In the genomic region with DNA sequence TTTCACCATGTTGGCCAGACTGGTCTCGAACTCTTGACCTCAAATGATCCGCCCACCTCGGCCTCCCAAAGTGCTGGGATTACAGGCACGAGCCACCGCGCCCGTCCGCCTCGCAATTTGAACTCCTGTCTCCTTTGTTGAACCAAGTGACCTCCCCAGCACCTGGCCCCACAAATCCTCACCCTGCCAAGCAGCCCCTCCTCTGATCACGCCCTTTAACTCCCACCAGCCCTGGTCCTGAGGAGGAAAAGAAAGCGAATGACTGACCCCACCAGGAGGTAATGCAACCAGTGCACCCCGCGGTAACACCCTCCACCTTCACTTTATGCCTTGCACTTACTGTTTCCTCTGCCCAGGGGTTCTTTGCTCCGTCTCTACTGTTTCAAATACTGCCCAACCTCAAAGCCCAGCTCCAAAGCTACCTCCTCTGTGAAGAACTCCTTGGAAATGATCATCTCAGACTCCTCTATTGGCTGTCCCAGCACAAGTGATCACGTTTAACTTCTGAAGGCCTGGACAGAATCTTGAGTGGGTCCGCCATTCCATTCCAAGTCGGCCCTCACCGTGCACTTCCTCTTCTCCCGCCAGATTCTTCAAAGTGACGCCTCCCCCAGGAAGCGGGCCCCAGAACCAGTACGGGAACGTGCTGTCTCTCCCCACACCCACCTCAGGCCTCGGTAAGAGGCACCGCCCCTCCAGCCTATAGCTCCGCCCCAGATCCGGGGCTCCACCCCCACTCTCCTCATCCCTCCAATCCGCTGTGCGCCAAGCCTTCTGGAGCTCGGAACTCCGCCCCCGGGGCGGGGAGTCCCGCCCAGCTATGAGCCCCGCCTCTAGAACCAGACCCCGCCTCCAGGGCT, we compare ENCODE assay signal across 8 cellular contexts. TPM values are rescaled to one million over a fixed set of nuclear protein-coding genes. Genes with fewer than 3 reads are reported as not detected.
DNase-seq lines count a peak whose midpoint lies in the region; ATAC-seq, FAIRE-seq and TF ChIP-seq lines count a peak whose summit lies in the region.

No MANE protein-coding gene starts in this region.

- peaks cover 18% of the 10 kb centered on the region for H3K4me1 Mint-ChIP-seq in CD14-positive monocyte
- H3K4me1 Mint-ChIP-seq in activated B cell treated with CpG ODN at 0.5 μM for 24 hours: peaks cover 59% of the 10 kb centered on the region
- peaks cover 12% of the 10 kb centered on the region for H3K4me1 Mint-ChIP-seq in type B pancreatic cell (ENCODE audit: unreplicated experiment)

- POLR2A ChIA-PET in activated B cell treated with CpG ODN at 0.5 μM for 24 hours (lab: Charles Lee): interaction anchor here (0.7 to 12.8 kb wide), 11 partner anchors 9 to 114 kb away, joined by 3 to 192 read pairs (median 4); a partner anchor contains a TSS

- H3K9me3 ChIP-seq in Karpas-422 (ENCODE audit: low read length): no peaks in the 10 kb centered on the region

- H3K9me3 Mint-ChIP-seq in CD14-positive monocyte: peaks cover 0 to 5% (median 0%) of the 10 kb centered on the region in 7 donors
- H3K9me3 Mint-ChIP-seq in activated B cell treated with CpG ODN at 0.5 μM for 24 hours: no peaks in the 10 kb centered on the region
- peaks cover 5% of the 10 kb centered on the region for H3K9me3 Mint-ChIP-seq in type B pancreatic cell

- peaks cover 15% of the 10 kb centered on the region for H3K4me1 ChIP-seq in Karpas-422 (ENCODE audit: low read length)

- peak overlapping the region; percentile 82 to 86 for H3K4me3 Mint-ChIP-seq in CD14-positive monocyte
- H3K4me3 Mint-ChIP-seq in activated B cell treated with CpG ODN at 0.5 μM for 24 hours: peak overlapping the region; percentile 67
- H3K4me3 Mint-ChIP-seq in type B pancreatic cell: no peak overlapping the region

- FAIRE-seq in bronchial epithelial cell (lab: Jason Lieb, UNC): no peak

- ATAC-seq in activated B cell treated with CpG ODN at 0.5 μM for 24 hours (ENCODE audit: low read depth): peak; percentile 92

- H3K9ac ChIP-seq in Karpas-422 (ENCODE audit: low read length): no peak overlapping the region

- CTCF ChIA-PET in activated B cell treated with CpG ODN at 0.5 μM for 24 hours (lab: Charles Lee): interaction anchor here (0.9 to 7.4 kb wide), 3 partner anchors 8 to 13 kb away, joined by 6 to 51 read pairs (median 8); no protein-coding TSS in a partner anchor

- H3K9me2 ChIP-seq in Karpas-422 (replicated peaks; ENCODE audit: insufficient read depth, low read length): no peaks in the 10 kb centered on the region

- H3K4me2 ChIP-seq in Karpas-422 (ENCODE audit: low read depth, low read length, poor library complexity, severe bottlenecking): no peak overlapping the region

- peaks cover 27% of the 10 kb centered on the region for H3K36me3 ChIP-seq in Karpas-422 (ENCODE audit: insufficient read depth, low read length)
- no peaks in the 10 kb centered on the region for H3K36me3 ChIP-seq in bronchial epithelial cell (ENCODE audit: control insufficient read depth, insufficient read depth, low read length)

- no peak overlapping the region for H2AFZ ChIP-seq in Karpas-422 (ENCODE audit: low read length)

- intact Hi-C loops in CD14-positive monocyte (cut with micrococcal nuclease): no loop called here
- intact Hi-C loops in activated B cell treated with CpG ODN at 0.5 μM for 24 hours (cut with micrococcal nuclease): loop anchor here (1.0 kb wide), 1 partner anchor 12 kb away; no protein-coding TSS in a partner anchor

- DNase-seq in CD14-positive monocyte (ENCODE audit: low spot score) (peak; percentile 94), GM20000 (ENCODE audit: low spot score) (peak; percentile 91), Karpas-422 (peak; percentile 97), activated B cell treated with CpG ODN at 0.5 μM for 24 hours (peak; percentile 74), bronchial epithelial cell (ENCODE audit: low read depth) (peak; percentile 61), islet precursor cell (peak; percentile 73), type B pancreatic cell (ENCODE audit: extremely low spot score, unreplicated experiment) (no peak)
- peak; percentile 93 for DNase-seq in stimulated activated CD4-positive, alpha-beta T cell treated with anti-CD3 and anti-CD28 coated beads, Interleukin-1b, Interleukin-23, amount 100 ng/mL, for 48 hours

- H3K27me3 ChIP-seq in Karpas-422 (ENCODE audit: low read length) (no peaks in the 10 kb centered on the region), bronchial epithelial cell (ENCODE audit: control insufficient read depth, insufficient read depth, low read length) (no peaks in the 10 kb centered on the region)

- H3K36me3 Mint-ChIP-seq in CD14-positive monocyte: no peaks in the 10 kb centered on the region
- H3K36me3 Mint-ChIP-seq in activated B cell treated with CpG ODN at 0.5 μM for 24 hours (ENCODE audit: low read depth): peaks cover 70% of the 10 kb centered on the region
- no peaks in the 10 kb centered on the region for H3K36me3 Mint-ChIP-seq in type B pancreatic cell

- TF ChIP-seq CTCF in CD14-positive monocyte (IDR thresholded peaks at IDR 0.05) (no peak), GM20000 (IDR thresholded peaks at IDR 0.05; ENCODE audit: extremely low read depth, missing control alignments) (no peak), activated B cell treated with CpG ODN at 0.5 μM for 24 hours (IDR thresholded peaks at IDR 0.05) (no peak), bronchial epithelial cell (IDR thresholded peaks at IDR 0.05; ENCODE audit: insufficient read depth, low read length, severe bottlenecking) (no peak), type B pancreatic cell (conservative IDR thresholded peaks at IDR 0.05) (no peak)

- H3K27ac Mint-ChIP-seq in CD14-positive monocyte (peak overlapping the region; percentile 42 to 94 (median 80)), activated B cell treated with CpG ODN at 0.5 μM for 24 hours (peak overlapping the region; percentile 77), type B pancreatic cell (no peak overlapping the region)

- peaks cover 26% of the 10 kb centered on the region for H3K79me2 ChIP-seq in Karpas-422 (ENCODE audit: low read length)

- no peaks in the 10 kb centered on the region for H4K20me1 ChIP-seq in Karpas-422 (ENCODE audit: insufficient read depth, low read depth, low read length)

- H3K4me3 ChIP-seq in Karpas-422 (ENCODE audit: low read length) (no peak overlapping the region), bronchial epithelial cell (ENCODE audit: low read depth, low read length) (peak overlapping the region; percentile 19)

- H3K27me3 Mint-ChIP-seq in CD14-positive monocyte (ENCODE audit: low read depth in 3 of 3) (peaks cover 0 to 6% (median 1%) of the 10 kb centered on the region in 3 donors), activated B cell treated with CpG ODN at 0.5 μM for 24 hours (no peaks in the 10 kb centered on the region), type B pancreatic cell (no peaks in the 10 kb centered on the region)

- no peak overlapping the region for H3K27ac ChIP-seq in Karpas-422 (ENCODE audit: low read length)

RNA-seq across cellular contexts. Expression of a gene that starts 4.4 kb away (rescaled TPM):
- under 1 TPM; 0.28 to 0.65 TPM for polyA plus RNA-seq in CD14-positive monocyte
- 194 and 392 TPM in 2 replicates for total RNA-seq in Karpas-422 (2014; rRNA removed; shearing (Covaris generic); ENCODE audit: low replicate concordance)
- 295 and 316 TPM in 2 replicates for total RNA-seq in activated B cell treated with CpG ODN at 0.5 μM for 24 hours
- not detected in 2 replicates for total RNA-seq in bronchial epithelial cell
- not detected in 2 replicates for total RNA-seq in type B pancreatic cell (ENCODE audit: low replicate concordance)

RNA-seq across cellular contexts. Expression of a gene that starts 11.1 kb away (rescaled TPM):
- 1 to 10 TPM; 1.9 to 2.5 TPM for polyA plus RNA-seq in CD14-positive monocyte
- 15.9 and 52.4 TPM in 2 replicates for total RNA-seq in Karpas-422 (2014; rRNA removed; shearing (Covaris generic); ENCODE audit: low replicate concordance)
- total RNA-seq in activated B cell treated with CpG ODN at 0.5 μM for 24 hours (93.5 and 110 TPM in 2 replicates), bronchial epithelial cell (20.3 and 30.0 TPM in 2 replicates), type B pancreatic cell (ENCODE audit: low replicate concordance) (23.3 and 44.4 TPM in 2 replicates)

RNA-seq across cellular contexts. Expression of a gene that starts 14.6 kb away (rescaled TPM):
- polyA plus RNA-seq in CD14-positive monocyte: 10 to 100 TPM; 17.5 to 18.4 TPM
- 58.2 and 64.0 TPM in 2 replicates for total RNA-seq in Karpas-422 (2014; rRNA removed; shearing (Covaris generic); ENCODE audit: low replicate concordance)
- total RNA-seq in activated B cell treated with CpG ODN at 0.5 μM for 24 hours (62.9 and 85.7 TPM in 2 replicates), bronchial epithelial cell (19.2 and 21.5 TPM in 2 replicates), type B pancreatic cell (ENCODE audit: low replicate concordance) (41.3 and 64.4 TPM in 2 replicates)

RNA-seq across cellular contexts. Expression of a gene that starts 38.4 kb away (rescaled TPM):
- 100 to 1,000 TPM in 1 of 2 donors, 10 to 100 TPM in 1; 97.2 to 104 TPM for polyA plus RNA-seq in CD14-positive monocyte
- total RNA-seq in Karpas-422 (2014; rRNA removed; shearing (Covaris generic); ENCODE audit: low replicate concordance): 9.7 and 19.2 TPM in 2 replicates
- total RNA-seq in activated B cell treated with CpG ODN at 0.5 μM for 24 hours: 26.6 and 29.2 TPM in 2 replicates
- total RNA-seq in bronchial epithelial cell: 20.8 and 21.4 TPM in 2 replicates
- 54.5 and 61.2 TPM in 2 replicates for total RNA-seq in type B pancreatic cell (ENCODE audit: low replicate concordance)

RNA-seq across cellular contexts. Expression of a gene that starts 48.7 kb away (rescaled TPM):
- polyA plus RNA-seq in CD14-positive monocyte: 1 to 10 TPM; 1.5 to 1.9 TPM
- total RNA-seq in Karpas-422 (2014; rRNA removed; shearing (Covaris generic); ENCODE audit: low replicate concordance): 8.6 and 27.3 TPM in 2 replicates
- total RNA-seq in activated B cell treated with CpG ODN at 0.5 μM for 24 hours: 3.8 and 6.2 TPM in 2 replicates
- total RNA-seq in bronchial epithelial cell: 0.38 and 0.53 TPM in 2 replicates
- total RNA-seq in type B pancreatic cell (ENCODE audit: low replicate concordance): 3.8 and 8.5 TPM in 2 replicates

Comparison
In these comparisons a context has a peak if more than half of its experiments do, and no peak if none do; other contexts are left out.
1. RNA of a gene that starts 4.4 kb away (total RNA-seq): 295 to 316 TPM in activated B cell treated with CpG ODN at 0.5 μM for 24 hours and 194 to 392 TPM in Karpas-422; not detected in bronchial epithelial cell and not detected in type B pancreatic cell; every median in the first group is over 100 times any median in the second.